Comparison of ENCODE assay signal across 10 cellular contexts in genomic region chr7:137810248-137810647, GRCh38.
"Had no signal": no experiment of that assay in that cellular context is flagged by ENCODE, and none has a peak within 500 bp of the region (broad histone marks: within the 10 kb centered on the region; RNA-seq: fewer than 3 reads in every experiment).

No MANE protein-coding gene starts in this region.

- ATAC-seq: HCT116, HepG2 had no signal

- H3K4me1 ChIP-seq: HAP-1 had no signal

- H3K9me3 ChIP-seq: HAP-1 had no signal

- H3K4me3 ChIP-seq: GM23248, HAP-1 had no signal

- DNase-seq: GM23248, GOT3, H7, HFFc6, KBM-7 had no signal

- H3K4me2 ChIP-seq: KMS-11 had no signal

- H2AFZ ChIP-seq: GM23248 had no signal

- H3K36me3 ChIP-seq: HAP-1 had no signal

- H3K9ac ChIP-seq: GM23248, KMS-11 had no signal

- H3K27ac ChIP-seq: GM23248, HL-60, KMS-11 had no signal
